ENCODE assay signal across 8 cellular contexts in the genomic region with DNA sequence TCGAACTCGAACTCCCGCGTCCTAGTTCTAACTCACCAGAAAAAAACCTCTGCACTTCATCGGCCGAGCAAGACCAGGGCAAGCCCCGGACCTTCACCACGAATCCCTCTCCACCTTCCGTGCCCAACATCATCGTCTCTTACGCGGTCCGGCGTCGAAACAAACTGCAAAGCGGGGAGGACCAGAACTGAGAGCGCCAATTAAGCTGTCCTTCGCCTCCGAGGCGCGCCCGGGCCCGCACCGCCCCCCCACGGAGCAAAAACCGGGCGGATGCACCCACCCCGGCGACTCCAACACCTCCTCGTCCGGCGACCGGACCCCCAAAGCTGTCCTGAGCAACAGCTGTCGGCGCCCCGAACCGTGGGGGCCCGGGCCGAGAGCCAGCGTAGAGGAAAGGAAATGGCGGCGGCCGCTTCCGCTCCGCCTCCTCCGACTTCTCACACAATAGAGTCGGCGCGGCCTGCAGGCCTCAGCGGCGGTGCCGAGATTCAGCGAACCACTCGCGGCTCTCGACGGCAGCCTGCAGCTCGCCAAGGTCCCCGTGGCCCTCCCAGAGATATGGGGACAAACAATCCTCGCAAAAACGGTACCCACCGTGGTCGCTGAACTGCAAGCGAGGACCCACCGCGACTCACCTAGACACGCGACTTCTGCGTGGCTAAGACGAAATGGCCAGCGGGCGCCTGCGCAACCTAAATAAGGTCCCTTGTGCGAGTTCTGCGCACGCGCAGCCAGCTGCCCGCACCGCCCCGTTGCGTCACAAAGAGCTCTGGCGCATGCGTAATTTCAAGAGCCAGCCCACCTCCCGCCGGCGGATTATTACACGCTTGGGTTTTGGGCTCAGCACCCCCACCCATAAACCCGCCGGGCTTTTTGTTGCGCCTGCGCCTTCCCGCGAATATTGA. TPM values are rescaled to one million over a fixed set of nuclear protein-coding genes. Genes with fewer than 3 reads are reported as not detected.
DNase-seq lines count a peak whose midpoint lies in the region; ATAC-seq, FAIRE-seq and TF ChIP-seq lines count a peak whose summit lies in the region.

A gene with protein sequence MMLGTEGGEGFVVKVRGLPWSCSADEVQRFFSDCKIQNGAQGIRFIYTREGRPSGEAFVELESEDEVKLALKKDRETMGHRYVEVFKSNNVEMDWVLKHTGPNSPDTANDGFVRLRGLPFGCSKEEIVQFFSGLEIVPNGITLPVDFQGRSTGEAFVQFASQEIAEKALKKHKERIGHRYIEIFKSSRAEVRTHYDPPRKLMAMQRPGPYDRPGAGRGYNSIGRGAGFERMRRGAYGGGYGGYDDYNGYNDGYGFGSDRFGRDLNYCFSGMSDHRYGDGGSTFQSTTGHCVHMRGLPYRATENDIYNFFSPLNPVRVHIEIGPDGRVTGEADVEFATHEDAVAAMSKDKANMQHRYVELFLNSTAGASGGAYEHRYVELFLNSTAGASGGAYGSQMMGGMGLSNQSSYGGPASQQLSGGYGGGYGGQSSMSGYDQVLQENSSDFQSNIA (minus strand): TSS at position 671 of the 905 bp plus-strand sequence. CDS start 538 bp downstream, at position 133.

- H3K4me1 ChIP-seq in kidney (ENCODE audit: control insufficient read depth in 1 of 2, insufficient read depth in 1 of 2, low read depth in 1 of 2, low read length in 2 of 2), result peaks cover 23 to 28% of the 10 kb centered on the region in 2 donors

- intact Hi-C loops in kidney (cut with DNase I), result no loop called here

- H3K9ac ChIP-seq in kidney (ENCODE audit: low read length in 2 of 2), result peak within 1 kb of the TSS; percentile 98 to 99

- H3K9me3 ChIP-seq in kidney (ENCODE audit: control insufficient read depth in 1 of 2, low read length in 2 of 2), result no peaks in the 10 kb centered on the region

- DNase-seq in AG10803 (ENCODE audit: low read depth) (peak; percentile 97), NCI-H460 (ENCODE audit: extremely low read depth, low read depth) (peak; percentile 99), cerebellar nuclear complex (lab: John Stamatoyannopoulos, UW) (peak; percentile 79 to 89), kidney (peak; percentile 100)
- DNase-seq in activated CD4-positive, CD25-positive, alpha-beta regulatory T cell treated with anti-CD3 and anti-CD28 coated beads, Interleukin-2, amount 50 U/mL, for 72 hours, result peak; percentile 97
- peak; percentile 98 for DNase-seq in stimulated activated CD4-positive, alpha-beta T cell treated with anti-CD3 and anti-CD28 coated beads, Interleukin-15, amount 100 ng/mL, for 24 hours

- H3K27ac ChIP-seq in kidney (ENCODE audit: low read depth in 2 of 2, low read length in 2 of 2), result peak within 1 kb of the TSS; percentile 100

- TF ChIP-seq CTCF in AG10803 (conservative IDR thresholded peaks at IDR 0.05; ENCODE audit: low read length) (no peak), kidney (IDR thresholded peaks at IDR 0.05; ENCODE audit: borderline replicate concordance, extremely low read depth, insufficient read depth) (no peak)

- FAIRE-seq in kidney (lab: Jason Lieb, UNC), result peak; percentile 58

- H3K4me3 ChIP-seq in AG10803 (ENCODE audit: low read length), result peak within 1 kb of the TSS; percentile 99
- H3K4me3 ChIP-seq in kidney (ENCODE audit: low read length in 2 of 2), result peak within 1 kb of the TSS; percentile 93 to 97

- ATAC-seq in GM19043 (IDR thresholded peaks at IDR 0.05; ENCODE audit: low read depth, unreplicated experiment), result peak; percentile 59
- ATAC-seq in HG03378 (IDR thresholded peaks at IDR 0.05; ENCODE audit: unreplicated experiment), result peak; percentile 71

- peaks cover 19 to 35% of the 10 kb centered on the region in 2 donors for H3K36me3 ChIP-seq in kidney (ENCODE audit: control insufficient read depth in 1 of 2, insufficient read depth in 2 of 2, low read length in 2 of 2)

RNA-seq across cellular contexts. Expression of the gene that starts here (rescaled TPM):
- total RNA-seq in NCI-H460 (2014; rRNA removed; shearing (Covaris generic)), result 389 and 564 TPM in 2 replicates
- polyA plus RNA-seq in NCI-H460 (2014; cell fraction: nucleus; rRNA removed), result 1,084 and 1,442 TPM in 2 replicates
- 564 TPM for total RNA-seq in kidney
- polyA plus RNA-seq in kidney (ENCODE audit: insufficient read depth, low read depth, low replicate concordance), result 191 TPM

Comparison
In these comparisons a context has a peak if more than half of its experiments do, and no peak if none do; other contexts are left out.
1. Peak in every context shown above with its lines: DNase-seq, ATAC-seq, H3K4me3 ChIP-seq and H3K27ac ChIP-seq.